Comparison of ENCODE assay signal across 1 cellular context in the genomic region with DNA sequence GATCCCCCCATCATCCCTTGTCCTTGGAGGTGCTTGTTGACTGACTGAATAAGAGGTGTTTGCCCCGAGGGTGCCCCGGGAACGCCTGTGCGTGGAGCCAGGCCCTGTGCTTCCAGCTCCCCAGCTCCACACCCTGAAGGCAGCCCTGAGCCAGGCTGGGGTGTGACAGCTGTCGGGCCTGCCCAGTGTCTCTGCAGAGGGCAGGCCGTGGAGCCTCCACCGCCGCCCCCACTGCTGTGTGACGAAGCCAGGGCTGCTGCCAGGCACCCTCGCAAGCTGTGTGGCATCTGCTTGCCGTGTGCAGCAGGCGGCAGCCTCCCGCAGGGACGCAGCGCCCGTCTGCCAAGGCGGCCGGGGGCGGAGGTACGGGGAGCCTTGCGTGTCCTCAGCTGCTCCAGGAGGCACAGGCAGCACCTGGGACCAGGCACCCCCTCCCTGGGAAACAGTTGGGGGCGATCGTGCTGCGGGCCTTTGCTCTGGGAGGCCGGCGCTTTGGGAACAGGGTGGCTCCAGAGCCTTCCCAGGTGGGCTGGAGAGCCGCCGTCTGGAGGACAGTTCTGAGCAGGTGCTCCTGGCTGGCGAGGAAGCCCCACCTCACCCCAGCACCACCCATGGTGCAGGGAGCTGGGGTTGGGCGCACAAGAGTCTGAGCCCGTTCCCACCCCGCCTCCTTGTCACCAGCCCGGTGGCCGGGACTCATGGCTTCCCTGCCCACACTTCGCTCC.
TF ChIP-seq lines count a peak whose summit lies in the region.

No MANE protein-coding gene starts in this region.

TF ChIP-seq in K562, 482 proteins besides CTCF, POLR2A, EP300 and RAD21:
- TF ChIP-seq POLR2G (IDR thresholded peaks at IDR 0.05; ENCODE audit: low read depth, low read length) = peak; percentile 68
- TF ChIP-seq FIP1L1 (IDR thresholded peaks at IDR 0.05; ENCODE audit: low read depth, low read length, poor library complexity, severe bottlenecking) = peak; percentile 9
- TF ChIP-seq RBM22 (IDR thresholded peaks at IDR 0.05; ENCODE audit: low read depth, low read length, poor library complexity, severe bottlenecking) = peak; percentile 42
- TF ChIP-seq, protein P1, sequence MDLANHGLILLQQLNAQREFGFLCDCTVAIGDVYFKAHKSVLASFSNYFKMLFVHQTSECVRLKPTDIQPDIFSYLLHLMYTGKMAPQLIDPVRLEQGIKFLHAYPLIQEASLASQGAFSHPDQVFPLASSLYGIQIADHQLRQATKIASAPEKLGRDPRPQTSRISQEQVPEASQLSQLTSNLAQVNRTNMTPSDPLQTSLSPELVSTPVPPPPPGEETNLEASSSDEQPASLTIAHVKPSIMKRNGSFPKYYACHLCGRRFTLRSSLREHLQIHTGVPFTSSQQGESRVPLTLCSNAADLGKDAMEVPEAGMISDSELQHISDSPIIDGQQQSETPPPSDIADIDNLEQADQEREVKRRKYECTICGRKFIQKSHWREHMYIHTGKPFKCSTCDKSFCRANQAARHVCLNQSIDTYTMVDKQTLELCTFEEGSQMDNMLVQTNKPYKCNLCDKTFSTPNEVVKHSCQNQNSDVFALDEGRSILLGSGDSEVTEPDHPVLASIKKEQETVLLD (IDR thresholded peaks at IDR 0.05) = no peak
- no peak for TF ChIP-seq LCOR (CRISPR knock-in tag; IDR thresholded peaks at IDR 0.05)
